Comparison of ENCODE assay signal across 34 cellular contexts in the genomic region with DNA sequence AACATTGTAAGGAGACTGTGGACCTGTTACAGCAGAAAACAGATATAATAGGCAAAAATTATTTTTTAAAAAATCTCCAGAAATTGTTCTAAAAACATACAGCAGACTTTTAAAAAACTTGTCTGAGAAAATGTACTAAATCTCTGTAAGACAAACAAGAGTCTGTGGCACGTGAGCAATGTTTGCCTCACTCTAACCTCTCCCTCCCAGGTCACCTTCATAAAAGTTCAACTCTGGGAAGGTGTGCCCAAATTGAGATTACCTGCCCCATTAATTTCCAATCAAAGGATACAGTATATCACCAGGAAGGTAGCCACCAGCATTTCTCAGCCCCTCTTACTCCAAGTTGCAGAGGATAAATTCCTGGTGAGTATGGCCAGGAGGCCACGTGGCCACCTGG.
"Had no signal": no experiment of that assay in that cellular context is flagged by ENCODE, and none has a peak within 500 bp of the region (broad histone marks: within the 10 kb centered on the region; RNA-seq: fewer than 3 reads in every experiment).

No MANE protein-coding gene starts in this region.

- DNase-seq: Karpas-422, Kasumi-1, MG63, MM.1S, MV-4-11, NCI-H1048, NCI-H1092, NCI-H1092 treated with DMSO at 0.1 percent for 48 hours, NCI-H1105, NCI-H1105 treated with DMSO at 0.1 percent for 48 hours, NCI-H1417, NCI-H1417 treated with DMSO at 0.1 percent for 48 hours, NCI-H1436, NCI-H1436 treated with DMSO at 0.1 percent for 48 hours, NCI-H146, NCI-H1694, NCI-H1694 treated with DMSO at 0.1 percent for 48 hours, NCI-H187, NCI-H187 treated with DMSO at 0.1 percent for 48 hours, NCI-H1930, NCI-H2029, NCI-H2029 treated with DMSO at 0.1 percent for 48 hours, NCI-H2081, NCI-H2081 treated with DMSO at 0.1 percent for 48 hours, NCI-H2107, NCI-H2171, NCI-H2171 treated with DMSO at 0.1 percent for 48 hours, NCI-H2227 treated with DMSO at 0.1 percent for 48 hours, NCI-H226, NCI-H345, NCI-H446, NCI-H446 treated with DMSO at 0.1 percent for 48 hours, NCI-H510A, NCI-H510A treated with DMSO at 0.1 percent for 48 hours had no signal
